ENCODE assay signal across 1 cellular context in genomic region chr4:8050555-8051206, GRCh38.
TF ChIP-seq lines count a peak whose summit lies in the region.

No MANE protein-coding gene starts in this region.

TF ChIP-seq in HepG2, 621 proteins besides CTCF, POLR2A, EP300 and RAD21 (continued from another document and continues in another):
- TF ChIP-seq ZNF407 (CRISPR knock-in tag; IDR thresholded peaks at IDR 0.05; ENCODE audit: not compliant biosample characterization) (peak; percentile 22), ZFX (CRISPR knock-in tag; IDR thresholded peaks at IDR 0.05; ENCODE audit: low read depth) (peak; percentile 91), MIER2 (CRISPR knock-in tag; IDR thresholded peaks at IDR 0.05) (0 out of 2 replicates have a peak, but pooled peaks have one; percentile 18), GATAD2A (CRISPR knock-in tag; IDR thresholded peaks at IDR 0.05) (peak; percentile 95), TOE1 (CRISPR knock-in tag; IDR thresholded peaks at IDR 0.05) (no peak), KDM5B (CRISPR knock-in tag; IDR thresholded peaks at IDR 0.05; ENCODE audit: borderline replicate concordance) (peak; percentile 66; the same call in 1 of the 2 replicates), NFIB (CRISPR knock-in tag; IDR thresholded peaks at IDR 0.05; ENCODE audit: borderline replicate concordance) (0 out of 2 replicates have a peak, but pooled peaks have one; percentile 19), HNF1B (CRISPR knock-in tag; IDR thresholded peaks at IDR 0.05) (peak; percentile 87), CCDC6 (CRISPR knock-in tag; IDR thresholded peaks at IDR 0.05) (peak; percentile 91), HHEX (CRISPR knock-in tag; IDR thresholded peaks at IDR 0.05) (no peak), POGZ (CRISPR knock-in tag; IDR thresholded peaks at IDR 0.05) (peak; percentile 62; the same call in 1 of the 2 replicates), ZNF792 (CRISPR knock-in tag; IDR thresholded peaks at IDR 0.05) (peak; percentile 63; the same call in 1 of the 2 replicates), ZKSCAN1 (IDR thresholded peaks at IDR 0.05; ENCODE audit: low read length) (no peak), ZKSCAN8 (CRISPR knock-in tag; IDR thresholded peaks at IDR 0.05; ENCODE audit: borderline replicate concordance) (peak; percentile 53; the same call in 1 of the 2 replicates), GATA4 (IDR thresholded peaks at IDR 0.05; ENCODE audit: borderline replicate concordance, low read depth) (no peak), RFXAP (CRISPR knock-in tag; IDR thresholded peaks at IDR 0.05; ENCODE audit: borderline replicate concordance) (no peak), SOX13 (IDR thresholded peaks at IDR 0.05) (0 out of 2 replicates have a peak, but pooled peaks have one; percentile 30), SOX13 (CRISPR knock-in tag; conservative IDR thresholded peaks at IDR 0.05 in 1 of 2, IDR thresholded peaks at IDR 0.05 in 1 of 2) (peak in 1 of 2 experiments; percentile 86; a peak in 2 of 4 replicates), ZNF281 (CRISPR knock-in tag; IDR thresholded peaks at IDR 0.05; ENCODE audit: borderline replicate concordance) (peak; percentile 64; the same call in 1 of the 2 replicates), TEAD3 (CRISPR knock-in tag; optimal IDR thresholded peaks at IDR 0.05; ENCODE audit: borderline replicate concordance) (peak; percentile 80), BCL3 (CRISPR knock-in tag; IDR thresholded peaks at IDR 0.05) (peak; percentile 75; the same call in 1 of the 2 replicates), HMG20A (CRISPR knock-in tag; IDR thresholded peaks at IDR 0.05; ENCODE audit: borderline replicate concordance) (peak; percentile 91), HOMEZ (CRISPR knock-in tag; IDR thresholded peaks at IDR 0.05; ENCODE audit: low read depth) (0 out of 2 replicates have a peak, but pooled peaks have one; percentile 27), ZNF274 (CRISPR knock-in tag; IDR thresholded peaks at IDR 0.05) (0 out of 2 replicates have a peak, but pooled peaks have one; percentile 49), IRF2 (CRISPR knock-in tag; IDR thresholded peaks at IDR 0.05) (peak; percentile 75; the same call in 1 of the 2 replicates), TSC22D2 (CRISPR knock-in tag; IDR thresholded peaks at IDR 0.05; ENCODE audit: borderline replicate concordance) (peak; percentile 36; the same call in 1 of the 2 replicates), ZNF768 (CRISPR knock-in tag; IDR thresholded peaks at IDR 0.05) (peak; percentile 62; the same call in 1 of the 2 replicates), KDM2A (CRISPR knock-in tag; IDR thresholded peaks at IDR 0.05; ENCODE audit: borderline replicate concordance, low read depth) (peak; percentile 74; the same call in 1 of the 2 replicates), KAT7 (CRISPR knock-in tag; IDR thresholded peaks at IDR 0.05; ENCODE audit: borderline replicate concordance) (peak; percentile 76; the same call in 1 of the 2 replicates), ZNF766 (CRISPR knock-in tag; IDR thresholded peaks at IDR 0.05; ENCODE audit: borderline replicate concordance) (peak; percentile 61; the same call in 1 of the 2 replicates), TBX2 (CRISPR knock-in tag; IDR thresholded peaks at IDR 0.05; ENCODE audit: borderline replicate concordance) (peak; percentile 87; the same call in 1 of the 2 replicates), ASH2L (IDR thresholded peaks at IDR 0.05; ENCODE audit: insufficient read length, low read depth, low read length) (peak; percentile 21), IKZF5 (CRISPR knock-in tag; IDR thresholded peaks at IDR 0.05) (peak; percentile 89), ZNF609 (CRISPR knock-in tag; IDR thresholded peaks at IDR 0.05; ENCODE audit: borderline replicate concordance) (peak; percentile 90), KDM1A (CRISPR knock-in tag; IDR thresholded peaks at IDR 0.05) (0 out of 2 replicates have a peak, but pooled peaks have one; percentile 33), SOX5 (CRISPR knock-in tag; IDR thresholded peaks at IDR 0.05; ENCODE audit: borderline replicate concordance) (peak; percentile 92), RCOR2 (CRISPR knock-in tag; IDR thresholded peaks at IDR 0.05) (peak; percentile 41; the same call in 1 of the 2 replicates)
